11 cellular contexts compared by ENCODE assay signal in the genomic region with DNA sequence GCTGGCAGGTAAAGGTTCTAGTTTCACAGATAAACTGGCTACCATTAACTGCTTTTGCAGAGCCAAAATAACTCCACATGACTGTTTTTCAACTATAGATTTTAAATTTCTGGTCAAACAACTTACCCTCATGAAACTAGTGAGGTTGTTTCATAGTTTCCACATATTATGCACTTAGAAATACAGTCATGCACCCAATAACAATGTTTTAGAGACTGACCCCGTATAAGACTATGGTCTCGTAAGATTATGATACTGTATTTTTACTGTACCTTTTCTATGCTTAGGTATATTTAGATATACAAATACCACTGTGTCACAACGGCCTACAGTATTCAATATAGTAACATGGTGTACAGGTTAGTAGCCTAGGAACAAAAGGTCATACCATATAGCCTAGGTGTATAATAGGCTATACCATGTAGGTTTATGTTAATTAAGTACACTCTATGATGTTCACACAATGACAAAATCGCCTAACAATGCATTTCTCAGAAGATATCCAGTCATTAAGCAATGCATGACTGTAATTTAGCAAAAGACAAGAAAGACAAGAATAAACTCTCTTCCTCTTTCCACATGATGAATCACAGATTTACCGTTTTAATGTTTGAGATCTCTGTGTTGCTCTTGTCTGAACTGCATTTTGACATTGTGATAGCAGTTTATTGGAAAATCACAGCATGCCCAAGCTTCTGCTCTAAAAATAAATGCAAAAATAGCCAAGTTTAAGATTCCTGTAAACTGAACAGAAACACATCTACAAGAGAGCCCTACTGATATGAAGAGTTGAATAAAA. TPM values are rescaled to one million over a fixed set of nuclear protein-coding genes. Genes with fewer than 3 reads are reported as not detected.
DNase-seq lines count a peak whose midpoint lies in the region; ATAC-seq and TF ChIP-seq lines count a peak whose summit lies in the region.
"Had no signal": no experiment of that assay in that cellular context is flagged by ENCODE, and none has a peak within 500 bp of the region (broad histone marks: within the 10 kb centered on the region; RNA-seq: fewer than 3 reads in every experiment).

No MANE protein-coding gene starts in this region.

- H3K4me1 ChIP-seq in effector memory CD4-positive, alpha-beta T cell (ENCODE audit: control insufficient read depth, insufficient read depth, low read length, poor library complexity, severe bottlenecking): peaks cover 3% of the 10 kb centered on the region

- H3K36me3 ChIP-seq in effector memory CD4-positive, alpha-beta T cell (ENCODE audit: control insufficient read depth, insufficient read depth, low read length): peaks cover 3% of the 10 kb centered on the region

- H3K27ac Mint-ChIP-seq in IgD-negative memory B cell (peak overlapping the region in 2 of 3 donors; percentile 1 to 83), naive B cell (peak overlapping the region; percentile 83 to 98 (median 88))

- H3K36me3 Mint-ChIP-seq in IgD-negative memory B cell (no peaks in the 10 kb centered on the region), naive B cell (peaks cover 14 to 15% of the 10 kb centered on the region in 2 donors)

- peak overlapping the region in 1 of 4 donors; percentile 89 for H3K4me3 Mint-ChIP-seq in IgD-negative memory B cell
- peak overlapping the region in 7 of 8 donors; percentile 68 to 88 (median 82) for H3K4me3 Mint-ChIP-seq in naive B cell

- H3K27me3 Mint-ChIP-seq in IgD-negative memory B cell (no peaks in the 10 kb centered on the region), naive B cell (no peaks in the 10 kb centered on the region)

- ATAC-seq in naive B cell (ENCODE audit: low read depth in 2 of 2): peak; percentile 37 to 50
- ATAC-seq: body of pancreas had no signal

- no peaks in the 10 kb centered on the region for H3K27me3 ChIP-seq in effector memory CD4-positive, alpha-beta T cell (replicated peaks; ENCODE audit: control insufficient read depth, insufficient read depth, low read length, poor library complexity, severe bottlenecking)
- H3K27me3 ChIP-seq: body of pancreas had no signal

- DNase-seq in AML-193 (lab: John Stamatoyannopoulos, UW) (peak; percentile 9), cardiac fibroblast (ENCODE audit: low read depth in 2 of 2) (peak; percentile 43 to 72), naive B cell (no peak), SW480 (ENCODE audit: low spot score) (no peak), dermis blood vessel endothelial cell (no peak), T-helper 9 cell (no peak)
- no peak for DNase-seq in effector memory CD4-positive, alpha-beta T cell
- DNase-seq: body of pancreas; NCI-H1930; stimulated activated CD4-positive, alpha-beta T cell treated with anti-CD3 and anti-CD28 coated beads, Interleukin-12 subunit alpha, Interleukin-12 subunit beta, amount 100 ng/mL, for 4 hours had no signal

- H3K9me3 ChIP-seq in effector memory CD4-positive, alpha-beta T cell (ENCODE audit: control insufficient read depth, low read length): peaks cover 8% of the 10 kb centered on the region
- H3K9me3 ChIP-seq: body of pancreas had no signal

- H3K4me1 Mint-ChIP-seq in IgD-negative memory B cell (peaks cover 45 to 63% (median 59%) of the 10 kb centered on the region in 3 donors), naive B cell (peaks cover 45 to 83% (median 77%) of the 10 kb centered on the region in 3 donors)

- H3K4me3 ChIP-seq in cardiac fibroblast (replicated peaks in 1 of 2; ENCODE audit: low read depth in 2 of 2, low read length in 2 of 2): no peak overlapping the region
- H3K4me3 ChIP-seq in effector memory CD4-positive, alpha-beta T cell (ENCODE audit: insufficient read depth, low read depth, low read length, poor library complexity, severe bottlenecking): no peak overlapping the region
- H3K4me3 ChIP-seq: body of pancreas had no signal

- no peak overlapping the region for H3K27ac ChIP-seq in effector memory CD4-positive, alpha-beta T cell (ENCODE audit: insufficient read depth, low read length, poor library complexity, severe bottlenecking)

- H3K9me3 Mint-ChIP-seq in IgD-negative memory B cell (peaks cover 0 to 7% (median 5%) of the 10 kb centered on the region in 3 donors), naive B cell (peaks cover 5 to 13% (median 7%) of the 10 kb centered on the region in 7 donors)

- no peak for TF ChIP-seq CTCF in cardiac fibroblast (IDR thresholded peaks at IDR 0.05; ENCODE audit: low read depth, low read length)

RNA-seq across cellular contexts. Expression of a gene that starts 17.1 kb away (rescaled TPM):
- 17.9 TPM for polyA plus RNA-seq in IgD-negative memory B cell
- 10 to 100 TPM in 5 of 6 donors, 1 to 10 TPM in 1; 4.3 to 27.1 (median 17.5) TPM for polyA plus RNA-seq in naive B cell (ENCODE audit: low read depth in 6 of 6)
- total RNA-seq in dermis blood vessel endothelial cell: 34.3 and 38.3 TPM in 2 replicates

Comparison
In these comparisons a context has a peak if more than half of its experiments do, and no peak if none do; other contexts are left out.
1. DNase-seq: peak in AML-193 (2 of 2) and cardiac fibroblast (2 of 2); none in naive B cell (single experiment), SW480 (single experiment), dermis blood vessel endothelial cell (single experiment), effector memory CD4-positive, alpha-beta T cell (0 of 3) and T-helper 9 cell (single experiment).